ENCODE assay signal across 21 cellular contexts in the genomic region with DNA sequence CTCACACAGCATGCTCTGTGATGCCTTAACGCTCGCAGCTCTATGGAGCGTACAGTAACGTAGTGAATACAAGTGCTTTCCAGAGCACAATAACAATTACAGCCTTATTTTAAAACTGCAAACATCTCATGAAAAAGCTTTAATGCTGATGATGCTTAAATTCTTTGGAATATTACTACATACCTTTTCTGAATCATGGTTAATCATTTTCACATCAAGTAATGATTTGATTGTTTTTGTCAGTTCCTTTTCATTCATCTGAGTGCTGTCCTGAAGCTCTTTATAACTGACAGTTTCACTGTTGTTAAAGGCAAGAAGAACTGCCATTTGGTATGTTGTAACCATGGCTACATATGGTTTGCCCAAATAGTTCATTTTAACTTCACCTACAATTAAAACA.
DNase-seq lines count a peak whose midpoint lies in the region; ATAC-seq, FAIRE-seq and TF ChIP-seq lines count a peak whose summit lies in the region.
"Had no signal": no experiment of that assay in that cellular context is flagged by ENCODE, and none has a peak within 500 bp of the region (broad histone marks: within the 10 kb centered on the region; RNA-seq: fewer than 3 reads in every experiment).

No MANE protein-coding gene starts in this region.

- no peak for TF ChIP-seq RAD21 in SK-N-SH (IDR thresholded peaks at IDR 0.05; ENCODE audit: low read length)

- H3K9me3 Mint-ChIP-seq in CD4-positive, alpha-beta T cell, result no peaks in the 10 kb centered on the region
- no peaks in the 10 kb centered on the region for H3K9me3 Mint-ChIP-seq in activated T-helper 17 cell treated with anti-CD3 and anti-CD28 coated beads, Interleukin-2, amount 50 U/mL, for 72 hours
- H3K9me3 Mint-ChIP-seq: GM23338 had no signal

- H3K27ac ChIP-seq in SK-N-SH (ENCODE audit: low read depth in 2 of 2, low read length in 1 of 2), result no peak overlapping the region
- H3K27ac ChIP-seq in CD4-positive, alpha-beta T cell (ENCODE audit: low read depth, low read length), result no peak overlapping the region
- no peak overlapping the region for H3K27ac ChIP-seq in keratinocyte (ENCODE audit: control insufficient read depth, insufficient read depth, low read length)
- H3K27ac ChIP-seq: BLaER1 treated with 17β-estradiol and CSF1 and Interleukin-3, amounts not matched to agents 10 nM and 100 nM; KMS-11 had no signal

- H4K20me1 ChIP-seq in SK-N-SH (ENCODE audit: insufficient read depth) (no peaks in the 10 kb centered on the region), keratinocyte (ENCODE audit: control insufficient read depth, extremely low read depth, insufficient read depth, low read length) (no peaks in the 10 kb centered on the region)

- H3K9me3 ChIP-seq in SK-N-SH (no peaks in the 10 kb centered on the region), keratinocyte (ENCODE audit: control insufficient read depth, low read depth, low read length) (no peaks in the 10 kb centered on the region)
- H3K9me3 ChIP-seq in CD4-positive, alpha-beta T cell (ENCODE audit: control insufficient read depth, low read length), result no peaks in the 10 kb centered on the region
- H3K9me3 ChIP-seq: BLaER1 treated with 17β-estradiol and CSF1 and Interleukin-3, amounts not matched to agents 10 nM and 100 nM had no signal

- H3K79me2 ChIP-seq in SK-N-SH (ENCODE audit: insufficient read depth), result no peaks in the 10 kb centered on the region
- H3K79me2 ChIP-seq in keratinocyte (ENCODE audit: control insufficient read depth, insufficient read depth, low read length), result no peaks in the 10 kb centered on the region

- peak; percentile 79 for FAIRE-seq in keratinocyte (lab: Jason Lieb, UNC)
- FAIRE-seq: GM12878, GM18507 had no signal

- H3K27me3 ChIP-seq in SK-N-SH (ENCODE audit: insufficient read depth) (no peaks in the 10 kb centered on the region), keratinocyte (ENCODE audit: control insufficient read depth, extremely low read depth, insufficient read depth, low read length) (no peaks in the 10 kb centered on the region)
- no peaks in the 10 kb centered on the region for H3K27me3 ChIP-seq in CD4-positive, alpha-beta T cell (ENCODE audit: control insufficient read depth, insufficient read depth, low read length)
- H3K27me3 ChIP-seq: BLaER1 treated with 17β-estradiol and CSF1 and Interleukin-3, amounts not matched to agents 10 nM and 100 nM had no signal

- POLR2A ChIA-PET in SK-N-SH (lab: Yijun Ruan, JAX), result no interaction called here
- POLR2A ChIA-PET in CD4-positive, alpha-beta T cell (lab: Charles Lee), result no interaction called here

- ATAC-seq in SK-N-SH treated with all-trans-retinoic acid at 6 μM for 48 hours, result no peak
- no peak for ATAC-seq in CD4-positive, alpha-beta T cell (ENCODE audit: poor library complexity)
- ATAC-seq in activated T-helper 17 cell treated with anti-CD3 and anti-CD28 coated beads, Interleukin-2, amount 50 U/mL, for 72 hours (replicated peaks), result no peak
- ATAC-seq: GM12878, GM23338, HCT116 had no signal

- intact Hi-C loops in CD4-positive, alpha-beta T cell (cut with DNase I, micrococcal nuclease), result no loop called here

- no peaks in the 10 kb centered on the region for H3K27me3 Mint-ChIP-seq in CD4-positive, alpha-beta T cell
- no peaks in the 10 kb centered on the region for H3K27me3 Mint-ChIP-seq in activated T-helper 17 cell treated with anti-CD3 and anti-CD28 coated beads, Interleukin-2, amount 50 U/mL, for 72 hours

- 96% methylated on average over 4 of the region's 4 CpGs for whole genome bisulfite sequencing in SK-N-SH (ENCODE audit: low lambda C conversion rate)

- no peaks in the 10 kb centered on the region for H3K9me2 ChIP-seq in SK-N-SH

- peaks cover 18% of the 10 kb centered on the region for H3K4me1 Mint-ChIP-seq in CD4-positive, alpha-beta T cell (ENCODE audit: low read depth)
- H3K4me1 Mint-ChIP-seq in activated T-helper 17 cell treated with anti-CD3 and anti-CD28 coated beads, Interleukin-2, amount 50 U/mL, for 72 hours, result peaks cover 7% of the 10 kb centered on the region

- TF ChIP-seq EP300 in SK-N-SH (IDR thresholded peaks at IDR 0.05; ENCODE audit: borderline replicate concordance in 1 of 2, low read depth in 1 of 2, low read length in 1 of 2), result no peak

- dilution Hi-C loops in keratinocyte (cut with MboI; ENCODE audit: extremely low pct_ligation_motif_present, low sequenced_read_pairs), result no loop called here

- H3K9ac ChIP-seq in SK-N-SH, result no peak overlapping the region
- no peak overlapping the region for H3K9ac ChIP-seq in keratinocyte (ENCODE audit: control insufficient read depth, extremely low read depth, insufficient read depth, low read length)
- H3K9ac ChIP-seq: BLaER1 treated with 17β-estradiol and CSF1 and Interleukin-3, amounts not matched to agents 10 nM and 100 nM; KMS-11 had no signal

- no peaks in the 10 kb centered on the region for H3K9me1 ChIP-seq in keratinocyte (ENCODE audit: control insufficient read depth, extremely low read depth, insufficient read depth, low read length)

- H3K4me1 ChIP-seq in SK-N-SH (ENCODE audit: control insufficient read depth in 1 of 2, insufficient read depth in 2 of 2, low read depth in 1 of 2, low read length in 1 of 2) (peaks cover 0 to 4% of the 10 kb centered on the region in 2 experiments; a peak in 1 of 4 replicates), keratinocyte (ENCODE audit: control insufficient read depth, extremely low read depth, insufficient read depth, low read length) (peaks cover 17% of the 10 kb centered on the region)
- H3K4me1 ChIP-seq: BLaER1 treated with 17β-estradiol and CSF1 and Interleukin-3, amounts not matched to agents 10 nM and 100 nM had no signal

- H3K36me3 ChIP-seq in SK-N-SH (replicated peaks in 1 of 2; ENCODE audit: control insufficient read depth in 1 of 2, insufficient read depth in 2 of 2, low read length in 1 of 2) (peaks cover 21 to 41% of the 10 kb centered on the region in 2 experiments), keratinocyte (ENCODE audit: control insufficient read depth in 2 of 2, extremely low read depth in 1 of 2, insufficient read depth in 2 of 2, low read length in 2 of 2) (peaks cover 2 to 10% of the 10 kb centered on the region in 2 experiments)

- peaks cover 7% of the 10 kb centered on the region for H3F3A ChIP-seq in SK-N-SH (replicated peaks; ENCODE audit: insufficient read depth)

- peak overlapping the region; percentile 12 for H3K27ac Mint-ChIP-seq in CD4-positive, alpha-beta T cell
- peak overlapping the region; percentile 38 for H3K27ac Mint-ChIP-seq in activated T-helper 17 cell treated with anti-CD3 and anti-CD28 coated beads, Interleukin-2, amount 50 U/mL, for 72 hours

- H3K4me3 Mint-ChIP-seq in CD4-positive, alpha-beta T cell, result no peak overlapping the region
- no peak overlapping the region for H3K4me3 Mint-ChIP-seq in activated T-helper 17 cell treated with anti-CD3 and anti-CD28 coated beads, Interleukin-2, amount 50 U/mL, for 72 hours
- H3K4me3 Mint-ChIP-seq: GM23338 had no signal

- no peak for TF ChIP-seq CTCF in SK-N-SH (IDR thresholded peaks at IDR 0.05)
- TF ChIP-seq CTCF in CD4-positive, alpha-beta T cell (IDR thresholded peaks at IDR 0.05), result no peak
- TF ChIP-seq CTCF in keratinocyte (optimal IDR thresholded peaks at IDR 0.05 in 1 of 3, IDR thresholded peaks at IDR 0.05 in 1 of 3, conservative IDR thresholded peaks at IDR 0.05 in 1 of 3; ENCODE audit: extremely low read depth in 1 of 3, insufficient read depth in 2 of 3, low read length in 3 of 3), result no peak

- H3K4me2 ChIP-seq in SK-N-SH (no peak overlapping the region), keratinocyte (ENCODE audit: control insufficient read depth, extremely low read depth, insufficient read depth, low read depth, low read length) (no peak overlapping the region)
- H3K4me2 ChIP-seq: BLaER1 treated with 17β-estradiol and CSF1 and Interleukin-3, amounts not matched to agents 10 nM and 100 nM; GM23338; KMS-11 had no signal

- DNase-seq in SK-N-SH (no peak), keratinocyte (ENCODE audit: low read depth, low spot score) (no peak), DMS53 treated with DMSO at 0.1 percent for 48 hours (lab: John Stamatoyannopoulos, UW; ENCODE audit: unreplicated experiment) (no peak), SHP77 treated with DMSO at 0.1 percent for 48 hours (lab: John Stamatoyannopoulos, UW) (no peak)
- no peak for DNase-seq in CD4-positive, alpha-beta T cell
- no peak for DNase-seq in activated effector memory CD4-positive, alpha-beta T cell treated with Interleukin-2 at 50 U/mL for 16 hours
- DNase-seq: DND-41, NCI-H1048, NCI-H1436 treated with DMSO at 0.1 percent for 48 hours, NCI-H2029 treated with DMSO at 0.1 percent for 48 hours, NCI-H226, NCI-H526, RPMI8226 had no signal

- H3K4me3 ChIP-seq in SK-N-SH (ENCODE audit: low read depth in 2 of 2, low read length in 1 of 2) (no peak overlapping the region), keratinocyte (ENCODE audit: control insufficient read depth in 2 of 3, extremely low read depth in 1 of 3, insufficient read depth in 2 of 3, low read depth in 1 of 3, low read length in 3 of 3) (no peak overlapping the region)
- H3K4me3 ChIP-seq: BLaER1 treated with 17β-estradiol and CSF1 and Interleukin-3, amounts not matched to agents 10 nM and 100 nM; GM12878; GM23338 had no signal

- CTCF ChIA-PET in SK-N-SH (lab: Yijun Ruan, JAX), result no interaction called here
- CTCF ChIA-PET in CD4-positive, alpha-beta T cell (lab: Charles Lee), result no interaction called here

- H3K36me3 Mint-ChIP-seq in CD4-positive, alpha-beta T cell (ENCODE audit: low read depth), result peaks cover 71% of the 10 kb centered on the region
- peaks cover 73% of the 10 kb centered on the region for H3K36me3 Mint-ChIP-seq in activated T-helper 17 cell treated with anti-CD3 and anti-CD28 coated beads, Interleukin-2, amount 50 U/mL, for 72 hours (ENCODE audit: low read depth)

- no peak overlapping the region for H2AFZ ChIP-seq in SK-N-SH (ENCODE audit: low read depth)
- H2AFZ ChIP-seq in keratinocyte (ENCODE audit: control insufficient read depth, low read length), result no peak overlapping the region
- H2AFZ ChIP-seq: GM23338 had no signal

TF ChIP-seq in SK-N-SH treated with all-trans-retinoic acid at 6 μM for 48 hours, 23 proteins besides CTCF, POLR2A, EP300 and RAD21 (continues in another document):
- TF ChIP-seq SNAI2 (CRISPR knock-in tag; IDR thresholded peaks at IDR 0.05), result no peak
- no peak for TF ChIP-seq ZNF8 (CRISPR knock-in tag; IDR thresholded peaks at IDR 0.05)
- no peak for TF ChIP-seq TOX (CRISPR knock-in tag; IDR thresholded peaks at IDR 0.05; ENCODE audit: borderline replicate concordance)
- TF ChIP-seq, protein P1, sequence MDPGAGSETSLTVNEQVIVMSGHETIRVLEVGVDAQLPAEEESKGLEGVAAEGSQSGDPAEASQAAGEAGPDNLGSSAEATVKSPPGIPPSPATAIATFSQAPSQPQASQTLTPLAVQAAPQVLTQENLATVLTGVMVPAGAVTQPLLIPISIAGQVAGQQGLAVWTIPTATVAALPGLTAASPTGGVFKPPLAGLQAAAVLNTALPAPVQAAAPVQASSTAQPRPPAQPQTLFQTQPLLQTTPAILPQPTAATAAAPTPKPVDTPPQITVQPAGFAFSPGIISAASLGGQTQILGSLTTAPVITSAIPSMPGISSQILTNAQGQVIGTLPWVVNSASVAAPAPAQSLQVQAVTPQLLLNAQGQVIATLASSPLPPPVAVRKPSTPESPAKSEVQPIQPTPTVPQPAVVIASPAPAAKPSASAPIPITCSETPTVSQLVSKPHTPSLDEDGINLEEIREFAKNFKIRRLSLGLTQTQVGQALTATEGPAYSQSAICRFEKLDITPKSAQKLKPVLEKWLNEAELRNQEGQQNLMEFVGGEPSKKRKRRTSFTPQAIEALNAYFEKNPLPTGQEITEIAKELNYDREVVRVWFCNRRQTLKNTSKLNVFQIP (CRISPR knock-in tag; IDR thresholded peaks at IDR 0.05; ENCODE audit: borderline replicate concordance, low read depth), result no peak
